ENCODE assay signal across 9 cellular contexts in genomic region chr4:146916479-146917076, GRCh38. TPM values are rescaled to one million over a fixed set of nuclear protein-coding genes. Genes with fewer than 3 reads are reported as not detected.
DNase-seq lines count a peak whose midpoint lies in the region; ATAC-seq and TF ChIP-seq lines count a peak whose summit lies in the region.
"Had no signal": no experiment of that assay in that cellular context is flagged by ENCODE, and none has a peak within 500 bp of the region (broad histone marks: within the 10 kb centered on the region; RNA-seq: fewer than 3 reads in every experiment).

No MANE protein-coding gene starts in this region.

- H3K4me1 Mint-ChIP-seq in type B pancreatic cell (ENCODE audit: unreplicated experiment): no peaks in the 10 kb centered on the region
- H3K4me1 Mint-ChIP-seq: IgD-negative memory B cell had no signal

- peak; percentile 79 for TF ChIP-seq CTCF in AG09319 (IDR thresholded peaks at IDR 0.05; ENCODE audit: low read depth, low read length)
- TF ChIP-seq CTCF in GM12865 (IDR thresholded peaks at IDR 0.05; ENCODE audit: insufficient read depth, low read depth, low read length, missing control alignments): peak; percentile 52
- peak; percentile 31; the same call in 1 of the 2 replicates for TF ChIP-seq CTCF in WERI-Rb-1 (IDR thresholded peaks at IDR 0.05; ENCODE audit: low read depth, low read length)
- peak; percentile 94 for TF ChIP-seq CTCF in type B pancreatic cell (conservative IDR thresholded peaks at IDR 0.05)

- no peaks in the 10 kb centered on the region for H3K36me3 Mint-ChIP-seq in type B pancreatic cell
- H3K36me3 Mint-ChIP-seq: IgD-negative memory B cell had no signal

- H3K4me3 ChIP-seq in GM12865 (ENCODE audit: low read depth, low read length): no peak overlapping the region
- no peak overlapping the region for H3K4me3 ChIP-seq in WERI-Rb-1 (ENCODE audit: low read depth, low read length)

- H3K27ac Mint-ChIP-seq in type B pancreatic cell: no peak overlapping the region
- H3K27ac Mint-ChIP-seq: IgD-negative memory B cell had no signal

- H3K9me3 ChIP-seq in WERI-Rb-1 (ENCODE audit: severe bottlenecking): no peaks in the 10 kb centered on the region

- no peak overlapping the region for H3K4me3 Mint-ChIP-seq in type B pancreatic cell
- H3K4me3 Mint-ChIP-seq: IgD-negative memory B cell had no signal

- H3K27ac ChIP-seq in WERI-Rb-1: no peak overlapping the region

- H3K27me3 ChIP-seq in WERI-Rb-1 (ENCODE audit: insufficient read depth, low read depth, severe bottlenecking): no peaks in the 10 kb centered on the region

- H3K27me3 Mint-ChIP-seq in type B pancreatic cell: peaks cover 11% of the 10 kb centered on the region

- H3K9me3 Mint-ChIP-seq in type B pancreatic cell: no peaks in the 10 kb centered on the region
- H3K9me3 Mint-ChIP-seq: IgD-negative memory B cell had no signal

- ATAC-seq in HG03045 (IDR thresholded peaks at IDR 0.05; ENCODE audit: unreplicated experiment) (no peak), HG03196 (IDR thresholded peaks at IDR 0.05; ENCODE audit: unreplicated experiment) (no peak)

- DNase-seq in AG09319 (ENCODE audit: extremely low read depth, low read depth) (peak; percentile 16), GM12865 (ENCODE audit: low read depth) (peak; percentile 55), LHCN-M2 (ENCODE audit: low read depth) (peak; percentile 30), WERI-Rb-1 (peak; percentile 29), hepatic stellate cell (ENCODE audit: low spot score) (peak; percentile 2), type B pancreatic cell (ENCODE audit: extremely low spot score, unreplicated experiment) (no peak)

- no peaks in the 10 kb centered on the region for H3K36me3 ChIP-seq in WERI-Rb-1

RNA-seq across cellular contexts. Expression of gene TTC29, which starts 29.1 kb away (rescaled TPM):
- total RNA-seq in LHCN-M2 (2014; rRNA removed): 0.11 and 0.19 TPM in 2 replicates
- 0.05 TPM for polyA plus RNA-seq in LHCN-M2 (2012)
- total RNA-seq in type B pancreatic cell (ENCODE audit: low replicate concordance): 2.8 and 3.6 TPM in 2 replicates
- polyA plus RNA-seq: IgD-negative memory B cell had no signal

Comparison
In these comparisons a context has a peak if more than half of its experiments do, and no peak if none do; other contexts are left out.
1. CTCF ChIP-seq: peak in every context shown above with its lines; median percentile 94 in type B pancreatic cell; 79 in AG09319; 52 in GM12865; 31 in WERI-Rb-1.